Comparison of ENCODE assay signal across 8 cellular contexts in the genomic region with DNA sequence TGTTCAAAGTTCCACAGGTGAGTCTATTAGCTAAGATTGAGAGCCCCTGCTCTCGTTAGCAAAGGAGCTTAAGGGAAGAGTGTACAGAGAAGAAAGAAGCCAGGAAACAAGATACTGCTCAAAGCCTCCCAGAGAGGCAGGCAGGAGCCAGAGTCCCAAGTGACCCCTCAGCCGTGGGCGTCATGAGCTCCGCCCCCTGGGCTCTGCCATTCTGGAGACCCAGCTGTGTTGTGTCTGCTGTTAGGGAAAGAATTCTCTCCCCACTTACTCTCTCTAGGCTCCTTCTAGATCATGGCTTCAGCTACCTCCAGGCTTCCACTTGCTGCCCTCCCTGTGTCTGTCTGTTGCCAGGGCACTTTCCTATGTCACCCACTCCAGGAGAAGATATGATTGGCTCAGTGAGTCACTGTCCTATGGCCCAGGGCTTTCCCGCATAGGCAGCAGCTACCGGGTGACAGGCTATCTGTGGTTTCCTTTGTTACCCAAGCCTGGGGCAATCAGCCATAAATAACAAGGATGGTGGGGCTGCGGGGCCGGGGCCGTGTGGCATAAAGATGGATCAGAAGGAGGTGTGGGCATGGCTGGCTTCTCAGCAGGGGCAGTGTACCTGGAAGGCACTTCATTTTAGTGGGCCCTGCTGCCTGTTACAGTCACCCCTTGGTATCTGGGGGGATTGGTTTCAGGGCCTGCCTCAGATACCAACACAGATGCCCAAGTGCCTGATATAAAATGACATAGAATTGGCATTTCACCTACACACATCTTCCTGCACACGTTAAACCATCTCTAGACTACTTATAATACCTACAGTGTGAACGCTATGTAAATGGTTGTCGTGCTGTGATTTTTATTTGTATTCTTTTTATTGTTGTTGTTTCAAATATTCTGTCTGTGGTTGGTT.
A peak's percentile ranks its signal among the peaks of the same experiment; 100 is the strongest.
DNase-seq lines count a peak whose midpoint lies in the region; ATAC-seq and TF ChIP-seq lines count a peak whose summit lies in the region.

No MANE protein-coding gene starts in this region.

- no peak for TF ChIP-seq CTCF in NB4 (IDR thresholded peaks at IDR 0.05; ENCODE audit: low read depth, low read length)
- no peak for TF ChIP-seq CTCF in upper lobe of right lung (IDR thresholded peaks at IDR 0.05)

- no peaks in the 10 kb centered on the region for H3K4me1 Mint-ChIP-seq in activated T-helper 17 cell treated with anti-CD3 and anti-CD28 coated beads, Interleukin-2, amount 50 U/mL, for 72 hours

- H3K27me3 ChIP-seq in BLaER1 treated with 17β-estradiol and CSF1 and Interleukin-3, amounts not matched to agents 10 nM and 100 nM: no peaks in the 10 kb centered on the region
- no peaks in the 10 kb centered on the region for H3K27me3 ChIP-seq in upper lobe of right lung

- peak; percentile 41 for TF ChIP-seq POLR2A in NB4 (IDR thresholded peaks at IDR 0.05; ENCODE audit: extremely low read depth, insufficient read length)

- no peaks in the 10 kb centered on the region for H3K9me3 Mint-ChIP-seq in activated T-helper 17 cell treated with anti-CD3 and anti-CD28 coated beads, Interleukin-2, amount 50 U/mL, for 72 hours

- intact Hi-C loops in upper lobe of right lung (cut with DNase I): no loop called here

- no peaks in the 10 kb centered on the region for H4K20me1 ChIP-seq in BLaER1 treated with 17β-estradiol and CSF1 and Interleukin-3, amounts not matched to agents 10 nM and 100 nM

- peaks cover 0 to 4% (median 0%) of the 10 kb centered on the region in 11 experiments; a peak in 2 of 22 replicates for H3K9me3 ChIP-seq in BLaER1 treated with 17β-estradiol and CSF1 and Interleukin-3, amounts not matched to agents 10 nM and 100 nM (replicated peaks in 1 of 11)
- H3K9me3 ChIP-seq in upper lobe of right lung: no peaks in the 10 kb centered on the region

- no peaks in the 10 kb centered on the region for H3K36me3 ChIP-seq in BLaER1 treated with 17β-estradiol and CSF1 and Interleukin-3, amounts not matched to agents 10 nM and 100 nM
- no peaks in the 10 kb centered on the region for H3K36me3 ChIP-seq in upper lobe of right lung

- no peak overlapping the region for H3K4me3 Mint-ChIP-seq in activated T-helper 17 cell treated with anti-CD3 and anti-CD28 coated beads, Interleukin-2, amount 50 U/mL, for 72 hours

- peak; percentile 97 for ATAC-seq in activated T-helper 17 cell treated with anti-CD3 and anti-CD28 coated beads, Interleukin-2, amount 50 U/mL, for 72 hours (replicated peaks)
- peak; percentile 75 for ATAC-seq in upper lobe of right lung
- ATAC-seq in HG02588 (IDR thresholded peaks at IDR 0.05; ENCODE audit: unreplicated experiment): no peak

- peak; percentile 93 for DNase-seq in NB4 (ENCODE audit: low read depth)
- DNase-seq in iPS-NIHi7 (ENCODE audit: extremely low spot score): peak; percentile 70
- no peak for DNase-seq in upper lobe of right lung
- DNase-seq in NCI-H187 treated with DMSO at 0.1 percent for 48 hours (lab: John Stamatoyannopoulos, UW): no peak
- no peak for DNase-seq in NCI-H446 treated with DMSO at 0.1 percent for 48 hours (lab: John Stamatoyannopoulos, UW)

- H3K36me3 Mint-ChIP-seq in activated T-helper 17 cell treated with anti-CD3 and anti-CD28 coated beads, Interleukin-2, amount 50 U/mL, for 72 hours (ENCODE audit: low read depth): no peaks in the 10 kb centered on the region

- H3K27ac Mint-ChIP-seq in activated T-helper 17 cell treated with anti-CD3 and anti-CD28 coated beads, Interleukin-2, amount 50 U/mL, for 72 hours: no peak overlapping the region

- H3K27ac ChIP-seq in BLaER1 treated with 17β-estradiol and CSF1 and Interleukin-3, amounts not matched to agents 10 nM and 100 nM: peak overlapping the region; percentile 79 to 98 (median 88)
- H3K27ac ChIP-seq in upper lobe of right lung: no peak overlapping the region

- peaks cover 29 to 84% (median 61%) of the 10 kb centered on the region in 10 experiments for H3K4me1 ChIP-seq in BLaER1 treated with 17β-estradiol and CSF1 and Interleukin-3, amounts not matched to agents 10 nM and 100 nM
- peaks cover 14% of the 10 kb centered on the region for H3K4me1 ChIP-seq in upper lobe of right lung

- peak overlapping the region in 7 of 10 experiments; percentile 6 to 61 (median 48); a peak in 12 of 20 replicates for H3K4me3 ChIP-seq in BLaER1 treated with 17β-estradiol and CSF1 and Interleukin-3, amounts not matched to agents 10 nM and 100 nM
- H3K4me3 ChIP-seq in NB4 (ENCODE audit: low read depth, low read length) (peak overlapping the region; percentile 53), upper lobe of right lung (no peak overlapping the region)

- no peaks in the 10 kb centered on the region for H3K27me3 Mint-ChIP-seq in activated T-helper 17 cell treated with anti-CD3 and anti-CD28 coated beads, Interleukin-2, amount 50 U/mL, for 72 hours

- H3K9ac ChIP-seq in BLaER1 treated with 17β-estradiol and CSF1 and Interleukin-3, amounts not matched to agents 10 nM and 100 nM: peak overlapping the region; percentile 72 to 89 (median 78)

- H3K4me2 ChIP-seq in BLaER1 treated with 17β-estradiol and CSF1 and Interleukin-3, amounts not matched to agents 10 nM and 100 nM: peak overlapping the region; percentile 71 to 92 (median 83)

Comparison
In these comparisons a context has a peak if more than half of its experiments do, and no peak if none do; other contexts are left out.
1. DNase-seq: peak in NB4 (single experiment) and iPS-NIHi7 (single experiment); none in upper lobe of right lung (single experiment), NCI-H187 treated with DMSO at 0.1 percent for 48 hours (single experiment) and NCI-H446 treated with DMSO at 0.1 percent for 48 hours (single experiment).